27 cellular contexts compared by ENCODE assay signal in genomic region chr22:19721486-19722172, GRCh38. TPM values are rescaled to one million over a fixed set of nuclear protein-coding genes. Genes with fewer than 3 reads are reported as not detected.
A peak's percentile ranks its signal among the peaks of the same experiment; 100 is the strongest.
DNase-seq lines count a peak whose midpoint lies in the region; ATAC-seq, FAIRE-seq and TF ChIP-seq lines count a peak whose summit lies in the region.
"Had no signal": no experiment of that assay in that cellular context is flagged by ENCODE, and none has a peak within 500 bp of the region (broad histone marks: within the 10 kb centered on the region; RNA-seq: fewer than 3 reads in every experiment).

No MANE protein-coding gene starts in this region.

- 67% methylated on average over 43 of the region's 43 CpGs for WGBS in K562 (ENCODE audit: insufficient coverage, low coverage, missing lambda C conversion rate)
- no CpG with 5 or more reads among the region's 43 CpGs for WGBS in trophoblast cell (ENCODE audit: extremely low coverage, insufficient coverage, insufficient read length)

- H2AFZ ChIP-seq in K562 (ENCODE audit: low read depth, low read length): no peak overlapping the region
- no peak overlapping the region for H2AFZ ChIP-seq in trophoblast cell (ENCODE audit: insufficient read depth, low read length, poor library complexity)

- H3K79me2 ChIP-seq in K562 (ENCODE audit: control insufficient read depth, insufficient read depth, low read length): peaks cover 51% of the 10 kb centered on the region
- no peaks in the 10 kb centered on the region for H3K79me2 ChIP-seq in trophoblast cell (ENCODE audit: control insufficient read depth, insufficient read depth, low read length, poor library complexity)

- H3K79me1 ChIP-seq in trophoblast cell (ENCODE audit: low read length): no peaks in the 10 kb centered on the region

- POLR2A ChIA-PET in K562 (lab: Yijun Ruan, JAX): interaction anchor here (0.6 to 2.8 kb wide), 11 partner anchors 9 to 617 kb away, joined by 3 to 20 read pairs (median 4); no protein-coding TSS in a partner anchor

- no peak for FAIRE-seq in K562 (lab: Jason Lieb, UNC)

- peaks cover 42% of the 10 kb centered on the region for H4K20me1 ChIP-seq in K562 (replicated peaks; ENCODE audit: control insufficient read depth, insufficient read depth, low read length)

- intact Hi-C loops in K562 (cut with micrococcal nuclease): loop anchor here (2.0 to 5.0 kb wide), 2 partner anchors 133 to 424 kb away; partner anchors contain the start of genes GNB1L and RTL10

- ATAC-seq in K562: no peak
- ATAC-seq in GM19023 (IDR thresholded peaks at IDR 0.05; ENCODE audit: unreplicated experiment): no peak

- H3K4me3 ChIP-seq in HUES48 (ENCODE audit: low read depth, low read length): peak overlapping the region; percentile 48; the same call in 1 of the 2 replicates
- no peak overlapping the region; the same call in 1 of the 2 replicates for H3K4me3 ChIP-seq in K562
- peak overlapping the region; percentile 31 for H3K4me3 ChIP-seq in iPS-18a (ENCODE audit: low read length)
- H3K4me3 ChIP-seq in trophoblast cell (ENCODE audit: low read depth, low read length): peak overlapping the region; percentile 3
- H3K4me3 ChIP-seq: BLaER1 treated with 17β-estradiol and CSF1 and Interleukin-3, amounts not matched to agents 10 nM and 100 nM; sigmoid colon; tibial nerve had no signal

- H3K9ac ChIP-seq in HUES48 (ENCODE audit: low read depth, low read length) (no peak overlapping the region), K562 (ENCODE audit: insufficient read depth in 1 of 2, low read depth in 2 of 2, low read length in 2 of 2) (peak overlapping the region in 1 of 2 experiments; percentile 2; a peak in 2 of 4 replicates), iPS-18a (ENCODE audit: low read length) (no peak overlapping the region), trophoblast cell (ENCODE audit: low read length) (no peak overlapping the region)
- H3K9ac ChIP-seq: BLaER1 treated with 17β-estradiol and CSF1 and Interleukin-3, amounts not matched to agents 10 nM and 100 nM had no signal

- H3K27me3 ChIP-seq in HUES48 (ENCODE audit: control insufficient read depth, insufficient read depth, low read length): peaks cover 99% of the 10 kb centered on the region
- H3K27me3 ChIP-seq in K562 (ENCODE audit: control insufficient read depth in 2 of 2, insufficient read depth in 2 of 2, low read length in 2 of 2): no peaks in the 10 kb centered on the region
- H3K27me3 ChIP-seq in iPS-18a (ENCODE audit: control insufficient read depth, insufficient read depth, low read length): peaks cover 97% of the 10 kb centered on the region
- H3K27me3 ChIP-seq in trophoblast cell (ENCODE audit: insufficient read depth, low read length): peaks cover 82% of the 10 kb centered on the region

- H3K4me1 ChIP-seq in HUES48 (ENCODE audit: control insufficient read depth, insufficient read depth, low read length): peaks cover 11% of the 10 kb centered on the region
- peaks cover 61 to 91% of the 10 kb centered on the region in 2 experiments for H3K4me1 ChIP-seq in K562 (replicated peaks in 1 of 2; ENCODE audit: control insufficient read depth in 2 of 2, insufficient read depth in 2 of 2, low read length in 2 of 2)
- H3K4me1 ChIP-seq in iPS-18a (ENCODE audit: control insufficient read depth, low read depth, low read length): peaks cover 15% of the 10 kb centered on the region
- peaks cover 20 to 22% of the 10 kb centered on the region in 2 experiments for H3K4me1 ChIP-seq in trophoblast cell (ENCODE audit: control insufficient read depth in 1 of 2, insufficient read depth in 2 of 2, low read length in 2 of 2)

- H4K8ac ChIP-seq in trophoblast cell (ENCODE audit: low read depth, low read length): no peak overlapping the region

- H3K9me1 ChIP-seq in K562 (ENCODE audit: control insufficient read depth, insufficient read depth, low read length): peaks cover 27% of the 10 kb centered on the region

- H2BK12ac ChIP-seq in trophoblast cell (ENCODE audit: low read length): no peak overlapping the region

- no peak overlapping the region for H3K18ac ChIP-seq in trophoblast cell (ENCODE audit: low read length)

- no peak overlapping the region for H4K91ac ChIP-seq in trophoblast cell (ENCODE audit: low read depth, low read length)

- H3K4ac ChIP-seq in trophoblast cell (ENCODE audit: low read depth, low read length): no peak overlapping the region

- H2BK120ac ChIP-seq in trophoblast cell (ENCODE audit: insufficient read depth, low read length, poor library complexity): no peak overlapping the region

- no peak overlapping the region for H4K12ac ChIP-seq in trophoblast cell (ENCODE audit: low read depth, low read length)

- no peaks in the 10 kb centered on the region for H3K36me3 ChIP-seq in HUES48 (ENCODE audit: control insufficient read depth, insufficient read depth, low read length)
- H3K36me3 ChIP-seq in K562 (ENCODE audit: control insufficient read depth, insufficient read depth, low read length): peaks cover 40% of the 10 kb centered on the region
- H3K36me3 ChIP-seq in iPS-18a (ENCODE audit: control insufficient read depth, low read depth, low read length): no peaks in the 10 kb centered on the region
- no peaks in the 10 kb centered on the region for H3K36me3 ChIP-seq in trophoblast cell (ENCODE audit: control insufficient read depth in 1 of 2, insufficient read depth in 2 of 2, low read length in 2 of 2)

- H3K4me2 ChIP-seq in K562 (ENCODE audit: insufficient read depth, low read length): 0 out of 2 replicates have a peak overlapping the region, but pooled peaks have one; percentile 80
- no peak overlapping the region for H3K4me2 ChIP-seq in trophoblast cell (ENCODE audit: low read length)

- H3K27ac ChIP-seq in HUES48 (ENCODE audit: low read depth, low read length) (no peak overlapping the region), K562 (ENCODE audit: extremely low read depth, low read depth, low read length) (no peak overlapping the region; the same call in 1 of the 3 replicates), iPS-18a (ENCODE audit: low read length) (no peak overlapping the region), trophoblast cell (ENCODE audit: low read depth, low read length) (no peak overlapping the region)
- H3K27ac ChIP-seq: BLaER1 treated with 17β-estradiol and CSF1 and Interleukin-3, amounts not matched to agents 10 nM and 100 nM; neutrophil; sigmoid colon; tibial nerve had no signal

- TF ChIP-seq CTCF in K562 (IDR thresholded peaks at IDR 0.05 in 2 of 3, conservative IDR thresholded peaks at IDR 0.05 in 1 of 3; ENCODE audit: insufficient read depth in 2 of 3, low read depth in 1 of 3, low read length in 3 of 3): peak in 2 of 3 experiments; percentile 6 to 16; a peak in 1 of 6 replicates

- no peak overlapping the region for H2AK5ac ChIP-seq in trophoblast cell (ENCODE audit: low read length)

- in situ Hi-C loops in K562 (cut with MboI): loop anchor here (10.0 kb wide), 1 partner anchor 393 kb away; the partner anchor contains the start of genes RANBP1 and TRMT2A

- DNase-seq in K562 (ENCODE audit: extremely low read depth in 1 of 4, low spot score in 3 of 4) (no peak), trophoblast cell (no peak), DMS53 (lab: John Stamatoyannopoulos, UW) (no peak)
- DNase-seq in stimulated activated CD8-positive, alpha-beta memory T cell treated with anti-CD3 and anti-CD28 coated beads, Interleukin-4, amount 100 ng/mL, for 48 hours: no peak
- DNase-seq: activated B cell treated with CpG ODN at 0.5 μM for 24 hours; activated CD4-positive, alpha-beta T cell treated with anti-CD3 and anti-CD28 coated beads, Interleukin-2, amount 50 U/mL, for 4 hours; activated naive CD4-positive, alpha-beta T cell treated with anti-CD3 and anti-CD28 coated beads for 36 hours; central memory CD4-positive, alpha-beta T cell; COR-L47; cortex of kidney; KBM-7; mammary epithelial cell; NCI-H1105; NCI-H187; NCI-H2171; NCI-H510A treated with DMSO at 0.1 percent for 48 hours; RPMI8226; sigmoid colon; stimulated activated CD4-positive, alpha-beta T cell treated with anti-CD3 and anti-CD28 coated beads, Interleukin-4, amount 100 ng/mL, for 24 hours; T-helper 1 cell had no signal

- H2BK5ac ChIP-seq in trophoblast cell (ENCODE audit: low read depth, low read length, poor library complexity): no peak overlapping the region

- H3K9me3 ChIP-seq in HUES48 (ENCODE audit: control insufficient read depth, insufficient read depth, low read length) (no peaks in the 10 kb centered on the region), K562 (replicated peaks; ENCODE audit: control insufficient read depth, insufficient read depth, low read depth, low read length) (0 out of 2 replicates have a peak, but pooled peaks cover 2% of the 10 kb centered on the region), iPS-18a (ENCODE audit: control insufficient read depth, low read depth, low read length) (no peaks in the 10 kb centered on the region), trophoblast cell (ENCODE audit: insufficient read depth, low read depth, low read length) (peaks cover 46% of the 10 kb centered on the region)
- H3K9me3 ChIP-seq: BLaER1 treated with 17β-estradiol and CSF1 and Interleukin-3, amounts not matched to agents 10 nM and 100 nM; sigmoid colon; tibial nerve had no signal

- no TSS peak for BruUV-seq in K562 (replicated peaks; lab: Mats Ljungman, UMichigan)

- TF ChIP-seq POLR2A in K562 (conservative IDR thresholded peaks at IDR 0.05): no peak

- CTCF ChIA-PET in K562 (lab: Yijun Ruan, JAX; ENCODE audit: low intra/inter-chr PET ratio): interaction anchor here (0.7 kb wide), 1 partner anchor 395 kb away, joined by 3 read pairs; no protein-coding TSS in a partner anchor

- H3K23ac ChIP-seq in trophoblast cell (ENCODE audit: low read length): no peak overlapping the region

- no peak overlapping the region for H3K14ac ChIP-seq in trophoblast cell (ENCODE audit: low read length)

- no peak for TF ChIP-seq EP300 in K562 (IDR thresholded peaks at IDR 0.05; ENCODE audit: low read length)

- no peak for TF ChIP-seq RAD21 in K562 (CRISPR knock-in tag; conservative IDR thresholded peaks at IDR 0.05 in 1 of 2, IDR thresholded peaks at IDR 0.05 in 1 of 2)

RNA-seq across cellular contexts. Expression of gene GP1BB, which starts 1.7 kb away (rescaled TPM):
- total RNA-seq in K562 (2011; cell fraction: chromatin; rRNA removed; ENCODE audit: low replicate concordance): 12.5 and 89.3 TPM in 2 replicates
- total RNA-seq in K562 (2011; cell fraction: nucleolus; rRNA removed): 145 and 149 TPM in 2 replicates
- total RNA-seq in K562 (2011; cell fraction: nucleoplasm; rRNA removed): 44.7 and 52.3 TPM in 2 replicates
- total RNA-seq in K562 (2014; rRNA removed): 85.2 and 90.0 TPM in 2 replicates
- total RNA-seq in K562 (2014; rRNA removed; fragmentation: Illumina TruSeq; extraction: Trizol): 2.1 and 2.8 TPM in 2 replicates
- 1.6 and 5.2 TPM in 2 replicates for total RNA-seq in K562 (2015; rRNA removed; fragmentation: Illumina TruSeq; extraction: Trizol)
- total RNA-seq in K562 (2021): 139 and 162 TPM in 2 replicates
- 9.2 and 33.6 TPM in 2 replicates for polyA plus RNA-seq in K562 (2011; rRNA removed)
- 60.0 and 286 TPM in 2 replicates for polyA plus RNA-seq in K562 (2011; cell fraction: cytosol; rRNA removed)
- 103 and 165 TPM in 2 replicates for polyA plus RNA-seq in K562 (2011; cell fraction: nucleus; rRNA removed)
- polyA plus RNA-seq in K562 (2012): 49.9 and 97.0 TPM in 2 replicates
- polyA plus RNA-seq in K562 (2014; fragmentation: Illumina TruSeq; extraction: Trizol): 1.6 and 15.2 TPM in 2 replicates
- 1 to 10 TPM in 1 of 2 experiments, under 1 TPM in 1; 0.69 to 1.1 TPM for polyA plus RNA-seq in K562 (2014; fragmentation: Nextera tagmentation; extraction: Ambion mirVana)
- 110 and 150 TPM in 2 replicates for polyA plus RNA-seq in K562 (2014; rRNA removed)
- polyA minus RNA-seq in K562 (2011; rRNA and poly(A)+ RNA removed): 2.4 and 2.8 TPM in 2 replicates
- 43.2 and 113 TPM in 2 replicates for polyA minus RNA-seq in K562 (2011; cell fraction: cytosol; rRNA and poly(A)+ RNA removed)
- polyA minus RNA-seq in K562 (2011; cell fraction: nucleus; rRNA and poly(A)+ RNA removed): 19.4 and 37.3 TPM in 2 replicates
- 0.05 TPM in 1 of 2 replicates, not detected in the other for polyA plus RNA-seq in trophoblast cell (2013)
- total RNA-seq: activated B cell treated with CpG ODN at 0.5 μM for 24 hours; activated naive CD4-positive, alpha-beta T cell treated with anti-CD3 and anti-CD28 coated beads for 36 hours had no signal

RNA-seq across cellular contexts. Expression of gene SEPTIN5, which starts 7.3 kb away (rescaled TPM):
- total RNA-seq in K562 (2011; cell fraction: chromatin; rRNA removed; ENCODE audit: low replicate concordance): 625 and 1,610 TPM in 2 replicates
- total RNA-seq in K562 (2011; cell fraction: nucleolus; rRNA removed): 538 and 650 TPM in 2 replicates
- total RNA-seq in K562 (2011; cell fraction: nucleoplasm; rRNA removed): 407 and 495 TPM in 2 replicates
- 116 and 125 TPM in 2 replicates for total RNA-seq in K562 (2014; rRNA removed)
- 92.5 and 94.6 TPM in 2 replicates for total RNA-seq in K562 (2014; rRNA removed; fragmentation: Illumina TruSeq; extraction: Trizol)
- 28.1 and 34.9 TPM in 2 replicates for total RNA-seq in K562 (2015; rRNA removed; fragmentation: Illumina TruSeq; extraction: Trizol)
- total RNA-seq in K562 (2021): 177 and 195 TPM in 2 replicates
- polyA plus RNA-seq in K562 (2011; rRNA removed): 119 and 238 TPM in 2 replicates
- polyA plus RNA-seq in K562 (2011; cell fraction: cytosol; rRNA removed): 143 and 156 TPM in 2 replicates
- polyA plus RNA-seq in K562 (2011; cell fraction: nucleus; rRNA removed): 671 and 957 TPM in 2 replicates
- polyA plus RNA-seq in K562 (2012): 122 and 123 TPM in 2 replicates
- polyA plus RNA-seq in K562 (2014; fragmentation: Illumina TruSeq; extraction: Trizol): 135 and 164 TPM in 2 replicates
- 1 to 10 TPM in 1 of 2 experiments, under 1 TPM in 1; 0.03 to 1.9 TPM for polyA plus RNA-seq in K562 (2014; fragmentation: Nextera tagmentation; extraction: Ambion mirVana)
- 129 and 135 TPM in 2 replicates for polyA plus RNA-seq in K562 (2014; rRNA removed)
- 306 and 458 TPM in 2 replicates for polyA minus RNA-seq in K562 (2011; rRNA and poly(A)+ RNA removed)
- 83.2 and 205 TPM in 2 replicates for polyA minus RNA-seq in K562 (2011; cell fraction: cytosol; rRNA and poly(A)+ RNA removed)
- 284 and 666 TPM in 2 replicates for polyA minus RNA-seq in K562 (2011; cell fraction: nucleus; rRNA and poly(A)+ RNA removed)
- 1.5 TPM in 2 replicates for polyA plus RNA-seq in trophoblast cell (2013)
- total RNA-seq: activated B cell treated with CpG ODN at 0.5 μM for 24 hours had no signal

RNA-seq across cellular contexts. Expression of gene TBX1, which starts 38.9 kb away (rescaled TPM):
- 31.9 and 90.7 TPM in 2 replicates for total RNA-seq in K562 (2011; cell fraction: chromatin; rRNA removed; ENCODE audit: low replicate concordance)
- total RNA-seq in K562 (2011; cell fraction: nucleolus; rRNA removed): 41.9 and 52.4 TPM in 2 replicates
- 40.6 and 47.0 TPM in 2 replicates for total RNA-seq in K562 (2011; cell fraction: nucleoplasm; rRNA removed)
- 8.9 and 14.0 TPM in 2 replicates for total RNA-seq in K562 (2014; rRNA removed)
- total RNA-seq in K562 (2014; rRNA removed; fragmentation: Illumina TruSeq; extraction: Trizol): 2.1 and 2.6 TPM in 2 replicates
- total RNA-seq in K562 (2015; rRNA removed; fragmentation: Illumina TruSeq; extraction: Trizol): 3.5 and 3.9 TPM in 2 replicates
- total RNA-seq in K562 (2021): 34.2 and 35.0 TPM in 2 replicates
- polyA plus RNA-seq in K562 (2011; rRNA removed): 2.5 and 9.5 TPM in 2 replicates
- polyA plus RNA-seq in K562 (2011; cell fraction: cytosol; rRNA removed): 5.8 and 7.7 TPM in 2 replicates
- polyA plus RNA-seq in K562 (2011; cell fraction: nucleus; rRNA removed): 55.1 and 87.1 TPM in 2 replicates
- polyA plus RNA-seq in K562 (2012): 12.4 and 14.0 TPM in 2 replicates
- polyA plus RNA-seq in K562 (2014; fragmentation: Illumina TruSeq; extraction: Trizol): 8.0 and 12.8 TPM in 2 replicates
- polyA plus RNA-seq in K562 (2014; fragmentation: Nextera tagmentation; extraction: Ambion mirVana): under 1 TPM; 0.07 to 0.11 TPM
- 14.7 and 17.1 TPM in 2 replicates for polyA plus RNA-seq in K562 (2014; rRNA removed)
- 2.2 and 5.5 TPM in 2 replicates for polyA minus RNA-seq in K562 (2011; rRNA and poly(A)+ RNA removed)
- polyA minus RNA-seq in K562 (2011; cell fraction: cytosol; rRNA and poly(A)+ RNA removed): 5.4 and 22.9 TPM in 2 replicates
- polyA minus RNA-seq in K562 (2011; cell fraction: nucleus; rRNA and poly(A)+ RNA removed): 20.1 and 45.7 TPM in 2 replicates
- 6.7 and 6.8 TPM in 2 replicates for polyA plus RNA-seq in trophoblast cell (2013)
- total RNA-seq: activated B cell treated with CpG ODN at 0.5 μM for 24 hours; activated naive CD4-positive, alpha-beta T cell treated with anti-CD3 and anti-CD28 coated beads for 36 hours; MCF 10A had no signal
- polyA plus RNA-seq: mammary epithelial cell had no signal
